In genomic region chr21:42163511-42163863, GRCh38 we compare ENCODE assay signal across 25 cellular contexts. TPM values are rescaled to one million over a fixed set of nuclear protein-coding genes. Genes with fewer than 3 reads are reported as not detected.
A peak's percentile ranks its signal among the peaks of the same experiment; 100 is the strongest.
DNase-seq lines count a peak whose midpoint lies in the region; ATAC-seq and TF ChIP-seq lines count a peak whose summit lies in the region.
"Had no signal": no experiment of that assay in that cellular context is flagged by ENCODE, and none has a peak within 500 bp of the region (broad histone marks: within the 10 kb centered on the region; RNA-seq: fewer than 3 reads in every experiment).

No MANE protein-coding gene starts in this region.

- H3K79me2 ChIP-seq in OCI-LY7 (ENCODE audit: insufficient read depth, low read depth, low read length) = no peaks in the 10 kb centered on the region
- H3K79me2 ChIP-seq: parathyroid adenoma had no signal

- peak; percentile 21 for DNase-seq in activated CD4-positive, CD25-positive, alpha-beta regulatory T cell treated with anti-CD3 and anti-CD28 coated beads, Interleukin-2, amount 50 U/mL, for 72 hours
- DNase-seq in activated CD4-positive, CD25-positive, alpha-beta regulatory T cell (lab: John Stamatoyannopoulos, UW) = no peak
- no peak for DNase-seq in OCI-LY7 (ENCODE audit: low spot score)
- no peak for DNase-seq in nephron progenitor cell
- DNase-seq in stimulated activated naive CD8-positive, alpha-beta T cell treated with anti-CD3 and anti-CD28 coated beads, Interleukin-15, amount 100 ng/mL, for 72 hours = no peak
- no peak for DNase-seq in NCI-H69 (lab: John Stamatoyannopoulos, UW)
- DNase-seq: activated effector memory CD4-positive, alpha-beta T cell treated with Interleukin-2 at 50 U/mL for 16 hours; activated T-cell treated with anti-CD3 and anti-CD28 coated beads for 4 hours; CD4-positive, alpha-beta memory T cell; immature natural killer cell; Karpas-422; NCI-H1417 treated with DMSO at 0.1 percent for 48 hours; NCI-H2029 treated with DMSO at 0.1 percent for 48 hours; retina; SHP77; stimulated activated naive CD4-positive, alpha-beta T cell treated with Interleukin-2 at 50 U/mL for 16 hours; T1000; testis; WERI-Rb-1 had no signal

- no peaks in the 10 kb centered on the region for H3K9me3 ChIP-seq in BLaER1 treated with 17β-estradiol and CSF1 and Interleukin-3, amounts not matched to agents 10 nM and 100 nM (replicated peaks in 1 of 11)
- no peaks in the 10 kb centered on the region for H3K9me3 ChIP-seq in OCI-LY7 (ENCODE audit: low read length)
- H3K9me3 ChIP-seq: testis, vagina had no signal

- POLR2A ChIA-PET in OCI-LY7 (lab: Charles Lee) = interaction anchor here (1.1 to 1.7 kb wide), 3 partner anchors 75 to 96 kb away, joined by 4 to 6 read pairs (median 4); no protein-coding TSS in a partner anchor

- intact Hi-C loops in OCI-LY7 (cut with micrococcal nuclease; ENCODE audit: unreplicated experiment) = no loop called here

- no peak overlapping the region for H3K4me3 ChIP-seq in BLaER1 treated with 17β-estradiol and CSF1 and Interleukin-3, amounts not matched to agents 10 nM and 100 nM
- H3K4me3 ChIP-seq in OCI-LY7 (ENCODE audit: low read depth, low read length, poor library complexity, severe bottlenecking) = no peak overlapping the region
- H3K4me3 ChIP-seq: skin epidermis, testis, vagina had no signal

- ATAC-seq in stimulated activated naive CD8-positive, alpha-beta T cell treated with anti-CD3 and anti-CD28 coated beads, Interleukin-15, amount 100 ng/mL, for 72 hours = no peak
- no peak for ATAC-seq in HG02884 (IDR thresholded peaks at IDR 0.05; ENCODE audit: unreplicated experiment)

- no peak for TF ChIP-seq CTCF in OCI-LY7 (conservative IDR thresholded peaks at IDR 0.05; ENCODE audit: low read length)
- TF ChIP-seq CTCF in nephron progenitor cell (IDR thresholded peaks at IDR 0.05) = no peak

- no peaks in the 10 kb centered on the region for H3K9me3 Mint-ChIP-seq in nephron progenitor cell
- no peaks in the 10 kb centered on the region for H3K9me3 Mint-ChIP-seq in stimulated activated naive CD8-positive, alpha-beta T cell treated with anti-CD3 and anti-CD28 coated beads, Interleukin-15, amount 100 ng/mL, for 72 hours
- H3K9me3 Mint-ChIP-seq: CD4-positive, alpha-beta memory T cell; immature natural killer cell had no signal

- H3K27ac ChIP-seq in BLaER1 treated with 17β-estradiol and CSF1 and Interleukin-3, amounts not matched to agents 10 nM and 100 nM = peak overlapping the region in 7 of 11 experiments; percentile 3 to 85 (median 38); a peak in 6 of 22 replicates
- H3K27ac ChIP-seq in OCI-LY7 (ENCODE audit: low read depth, low read length, poor library complexity, severe bottlenecking) = peak overlapping the region; percentile 41
- H3K27ac ChIP-seq: parathyroid adenoma, skin epidermis, testis, vagina had no signal

- H3K4me1 Mint-ChIP-seq in nephron progenitor cell = peaks cover 48% of the 10 kb centered on the region
- peaks cover 59% of the 10 kb centered on the region for H3K4me1 Mint-ChIP-seq in stimulated activated naive CD8-positive, alpha-beta T cell treated with anti-CD3 and anti-CD28 coated beads, Interleukin-15, amount 100 ng/mL, for 72 hours

- peak overlapping the region; percentile 62 for H3K27ac Mint-ChIP-seq in nephron progenitor cell
- no peak overlapping the region for H3K27ac Mint-ChIP-seq in stimulated activated naive CD8-positive, alpha-beta T cell treated with anti-CD3 and anti-CD28 coated beads, Interleukin-15, amount 100 ng/mL, for 72 hours

- peaks cover 5% of the 10 kb centered on the region for H3K27me3 Mint-ChIP-seq in nephron progenitor cell (ENCODE audit: low read depth, poor library complexity)
- peaks cover 6% of the 10 kb centered on the region for H3K27me3 Mint-ChIP-seq in stimulated activated naive CD8-positive, alpha-beta T cell treated with anti-CD3 and anti-CD28 coated beads, Interleukin-15, amount 100 ng/mL, for 72 hours
- H3K27me3 Mint-ChIP-seq: CD4-positive, alpha-beta memory T cell had no signal

- H3K4me2 ChIP-seq in BLaER1 treated with 17β-estradiol and CSF1 and Interleukin-3, amounts not matched to agents 10 nM and 100 nM = peak overlapping the region in 5 of 11 experiments; percentile 13 to 31 (median 28); a peak in 4 of 22 replicates
- H3K4me2 ChIP-seq in OCI-LY7 (ENCODE audit: low read length) = no peak overlapping the region

- no peaks in the 10 kb centered on the region for H3K9me2 ChIP-seq in OCI-LY7 (ENCODE audit: insufficient read depth, low read length)

- no peaks in the 10 kb centered on the region for H3K27me3 ChIP-seq in BLaER1 treated with 17β-estradiol and CSF1 and Interleukin-3, amounts not matched to agents 10 nM and 100 nM
- H3K27me3 ChIP-seq: testis, vagina had no signal

- no peak overlapping the region for H2AFZ ChIP-seq in OCI-LY7 (ENCODE audit: low read length)
- H2AFZ ChIP-seq: parathyroid adenoma had no signal

- no peak overlapping the region for H3K9ac ChIP-seq in BLaER1 treated with 17β-estradiol and CSF1 and Interleukin-3, amounts not matched to agents 10 nM and 100 nM
- H3K9ac ChIP-seq: parathyroid adenoma had no signal

- no peak overlapping the region for H3K4me3 Mint-ChIP-seq in nephron progenitor cell
- H3K4me3 Mint-ChIP-seq in stimulated activated naive CD8-positive, alpha-beta T cell treated with anti-CD3 and anti-CD28 coated beads, Interleukin-15, amount 100 ng/mL, for 72 hours = no peak overlapping the region
- H3K4me3 Mint-ChIP-seq: CD4-positive, alpha-beta memory T cell; immature natural killer cell had no signal

- H3K36me3 ChIP-seq in BLaER1 treated with 17β-estradiol and CSF1 and Interleukin-3, amounts not matched to agents 10 nM and 100 nM = no peaks in the 10 kb centered on the region
- H3K36me3 ChIP-seq in OCI-LY7 (ENCODE audit: insufficient read depth, low read length) = no peaks in the 10 kb centered on the region
- H3K36me3 ChIP-seq: vagina, WERI-Rb-1 had no signal

- CTCF ChIA-PET in OCI-LY7 (lab: Charles Lee; ENCODE audit: unreplicated experiment) = interaction anchor here (0.9 to 1.3 kb wide), 8 partner anchors 24 to 375 kb away, joined by 3 to 13 read pairs (median 4); no protein-coding TSS in a partner anchor

- peaks cover 20 to 56% (median 49%) of the 10 kb centered on the region in 10 experiments for H3K4me1 ChIP-seq in BLaER1 treated with 17β-estradiol and CSF1 and Interleukin-3, amounts not matched to agents 10 nM and 100 nM
- H3K4me1 ChIP-seq in OCI-LY7 (ENCODE audit: insufficient read depth, low read length, poor library complexity, severe bottlenecking) = peaks cover 29% of the 10 kb centered on the region
- H3K4me1 ChIP-seq: parathyroid adenoma, testis, vagina had no signal

- H3K36me3 Mint-ChIP-seq in nephron progenitor cell (ENCODE audit: low read depth) = no peaks in the 10 kb centered on the region
- H3K36me3 Mint-ChIP-seq: CD4-positive, alpha-beta memory T cell; immature natural killer cell had no signal

- no TSS peak for BruUV-seq in OCI-LY7 (replicated peaks; lab: Mats Ljungman, UMichigan)

- no peaks in the 10 kb centered on the region for H4K20me1 ChIP-seq in BLaER1 treated with 17β-estradiol and CSF1 and Interleukin-3, amounts not matched to agents 10 nM and 100 nM
- H4K20me1 ChIP-seq in OCI-LY7 (ENCODE audit: insufficient read depth, low read length) = no peaks in the 10 kb centered on the region

RNA-seq across cellular contexts. Expression of gene ABCG1, which starts 55.5 kb away (rescaled TPM):
- 13.2 and 16.7 TPM in 2 replicates for total RNA-seq in OCI-LY7 (2014; rRNA removed; shearing (Covaris generic))
- total RNA-seq in OCI-LY7 (2022) = 17.3 and 18.8 TPM in 2 replicates
- total RNA-seq: HepG2 had no signal
